In genomic region chr18:32158108-32158624, GRCh38 we compare ENCODE assay signal across 1 cellular context.
TF ChIP-seq lines count a peak whose summit lies in the region.

No MANE protein-coding gene starts in this region.

TF ChIP-seq in HepG2, 621 proteins besides CTCF, POLR2A, EP300 and RAD21 (continued from another document):
- TF ChIP-seq ZNF280D (CRISPR knock-in tag; IDR thresholded peaks at IDR 0.05) (0 out of 2 replicates have a peak, but pooled peaks have one; percentile 28), ARID5B (CRISPR knock-in tag; IDR thresholded peaks at IDR 0.05) (peak; percentile 37; the same call in 1 of the 2 replicates), MAZ (IDR thresholded peaks at IDR 0.05; ENCODE audit: borderline replicate concordance, low read depth, low read length) (no peak), MAZ (CRISPR knock-in tag; IDR thresholded peaks at IDR 0.05; ENCODE audit: low read depth) (no peak), GATAD2A (CRISPR knock-in tag; IDR thresholded peaks at IDR 0.05) (peak; percentile 44; the same call in 1 of the 2 replicates), KAT8 (CRISPR knock-in tag; IDR thresholded peaks at IDR 0.05) (0 out of 2 replicates have a peak, but pooled peaks have one; percentile 16), FOSL1 (CRISPR knock-in tag; IDR thresholded peaks at IDR 0.05; ENCODE audit: borderline replicate concordance) (no peak), ZNF382 (CRISPR knock-in tag; IDR thresholded peaks at IDR 0.05; ENCODE audit: borderline replicate concordance) (no peak), TEAD3 (CRISPR knock-in tag; optimal IDR thresholded peaks at IDR 0.05; ENCODE audit: borderline replicate concordance) (peak; percentile 69), JDP2 (CRISPR knock-in tag; IDR thresholded peaks at IDR 0.05; ENCODE audit: borderline replicate concordance) (no peak), HNRNPH1 (optimal IDR thresholded peaks at IDR 0.05; ENCODE audit: low read depth, low read length) (no peak), YY1 (IDR thresholded peaks at IDR 0.05; ENCODE audit: insufficient read depth, insufficient replicate concordance, low read depth, low read length) (no peak), ZNF501 (CRISPR knock-in tag; IDR thresholded peaks at IDR 0.05) (0 out of 2 replicates have a peak, but pooled peaks have one; percentile 36), SAP130 (CRISPR knock-in tag; IDR thresholded peaks at IDR 0.05; ENCODE audit: low read depth) (0 out of 2 replicates have a peak, but pooled peaks have one; percentile 22), MEF2D (CRISPR knock-in tag; IDR thresholded peaks at IDR 0.05) (0 out of 2 replicates have a peak, but pooled peaks have one; percentile 31), ZNF75D (CRISPR knock-in tag; IDR thresholded peaks at IDR 0.05; ENCODE audit: borderline replicate concordance) (no peak), ELF3 (CRISPR knock-in tag; IDR thresholded peaks at IDR 0.05) (0 out of 2 replicates have a peak, but pooled peaks have one; percentile 35), SNAPC5 (CRISPR knock-in tag; IDR thresholded peaks at IDR 0.05; ENCODE audit: borderline replicate concordance) (no peak), ZNF816 (CRISPR knock-in tag; IDR thresholded peaks at IDR 0.05; ENCODE audit: borderline replicate concordance) (no peak), NR0B2 (CRISPR knock-in tag; IDR thresholded peaks at IDR 0.05) (no peak), FOSL2 (CRISPR knock-in tag; IDR thresholded peaks at IDR 0.05) (peak; percentile 41), ZNF766 (CRISPR knock-in tag; IDR thresholded peaks at IDR 0.05; ENCODE audit: borderline replicate concordance) (0 out of 2 replicates have a peak, but pooled peaks have one; percentile 53), ZNF253 (CRISPR knock-in tag; IDR thresholded peaks at IDR 0.05; ENCODE audit: borderline replicate concordance) (no peak), ZNF652 (CRISPR knock-in tag; IDR thresholded peaks at IDR 0.05; ENCODE audit: borderline replicate concordance, low read depth) (peak; percentile 37; the same call in 1 of the 2 replicates), CBX5 (CRISPR knock-in tag; IDR thresholded peaks at IDR 0.05; ENCODE audit: borderline replicate concordance) (0 out of 2 replicates have a peak, but pooled peaks have one; percentile 43)
